In the genomic region with DNA sequence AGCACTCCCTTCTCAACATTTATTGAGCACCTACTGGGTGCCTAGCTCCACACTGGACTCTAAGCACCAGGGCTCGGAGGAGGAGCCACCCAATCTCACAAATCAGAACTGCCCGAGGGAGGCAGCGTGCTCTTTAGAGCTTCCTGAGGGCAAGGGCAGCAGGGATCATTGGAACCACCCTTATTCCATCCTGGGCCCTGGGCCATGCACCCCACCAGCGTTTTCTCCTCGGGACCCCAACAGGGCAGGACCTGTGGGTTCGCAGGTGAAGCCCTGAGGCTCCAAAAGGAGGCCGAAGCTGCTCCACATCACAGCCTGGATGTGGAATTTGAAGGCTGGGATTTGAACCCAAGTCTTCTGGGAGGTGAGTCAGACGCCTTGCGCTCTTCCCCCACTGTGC, we compare ENCODE assay signal across 1 cellular context.
TF ChIP-seq lines count a peak whose summit lies in the region.

No MANE protein-coding gene starts in this region.

TF ChIP-seq in IMR-90, 13 proteins besides CTCF, POLR2A, EP300 and RAD21:
- TF ChIP-seq CEBPB (IDR thresholded peaks at IDR 0.05; ENCODE audit: low read depth, low read length): no peak
- TF ChIP-seq, protein P1, sequence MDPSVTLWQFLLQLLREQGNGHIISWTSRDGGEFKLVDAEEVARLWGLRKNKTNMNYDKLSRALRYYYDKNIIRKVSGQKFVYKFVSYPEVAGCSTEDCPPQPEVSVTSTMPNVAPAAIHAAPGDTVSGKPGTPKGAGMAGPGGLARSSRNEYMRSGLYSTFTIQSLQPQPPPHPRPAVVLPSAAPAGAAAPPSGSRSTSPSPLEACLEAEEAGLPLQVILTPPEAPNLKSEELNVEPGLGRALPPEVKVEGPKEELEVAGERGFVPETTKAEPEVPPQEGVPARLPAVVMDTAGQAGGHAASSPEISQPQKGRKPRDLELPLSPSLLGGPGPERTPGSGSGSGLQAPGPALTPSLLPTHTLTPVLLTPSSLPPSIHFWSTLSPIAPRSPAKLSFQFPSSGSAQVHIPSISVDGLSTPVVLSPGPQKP (IDR thresholded peaks at IDR 0.05; ENCODE audit: borderline replicate concordance, low read depth, low read length): no peak
- TF ChIP-seq NFE2L2 (IDR thresholded peaks at IDR 0.05; ENCODE audit: low read depth, low read length): no peak
- no peak for TF ChIP-seq BHLHE40 (IDR thresholded peaks at IDR 0.05; ENCODE audit: low read depth, low read length)
- no peak for TF ChIP-seq MAFK (IDR thresholded peaks at IDR 0.05; ENCODE audit: low read depth, low read length)
- TF ChIP-seq SMC3 (IDR thresholded peaks at IDR 0.05; ENCODE audit: low read depth, low read length): no peak
- TF ChIP-seq, protein P2, sequence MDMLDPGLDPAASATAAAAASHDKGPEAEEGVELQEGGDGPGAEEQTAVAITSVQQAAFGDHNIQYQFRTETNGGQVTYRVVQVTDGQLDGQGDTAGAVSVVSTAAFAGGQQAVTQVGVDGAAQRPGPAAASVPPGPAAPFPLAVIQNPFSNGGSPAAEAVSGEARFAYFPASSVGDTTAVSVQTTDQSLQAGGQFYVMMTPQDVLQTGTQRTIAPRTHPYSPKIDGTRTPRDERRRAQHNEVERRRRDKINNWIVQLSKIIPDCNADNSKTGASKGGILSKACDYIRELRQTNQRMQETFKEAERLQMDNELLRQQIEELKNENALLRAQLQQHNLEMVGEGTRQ (IDR thresholded peaks at IDR 0.05; ENCODE audit: low read depth, low read length): no peak
- TF ChIP-seq CHD1 (IDR thresholded peaks at IDR 0.05; ENCODE audit: low read depth, low read length): no peak
